Comparison of ENCODE assay signal across 21 cellular contexts in genomic region chr6:52326540-52327364, GRCh38. TPM values are rescaled to one million over a fixed set of nuclear protein-coding genes. Genes with fewer than 3 reads are reported as not detected.
A peak's percentile ranks its signal among the peaks of the same experiment; 100 is the strongest.
DNase-seq lines count a peak whose midpoint lies in the region; ATAC-seq and TF ChIP-seq lines count a peak whose summit lies in the region.
"Had no signal": no experiment of that assay in that cellular context is flagged by ENCODE, and none has a peak within 500 bp of the region (broad histone marks: within the 10 kb centered on the region; RNA-seq: fewer than 3 reads in every experiment).

No MANE protein-coding gene starts in this region.

- H3K9me3 ChIP-seq in ectodermal cell (ENCODE audit: control insufficient read depth, low read length) (no peaks in the 10 kb centered on the region), T-helper 17 cell (ENCODE audit: control insufficient read depth, low read length, poor library complexity, severe bottlenecking) (no peaks in the 10 kb centered on the region), lower lobe of right lung (no peaks in the 10 kb centered on the region)

- H3K4me3 Mint-ChIP-seq in nephron progenitor cell (no peak overlapping the region), T-helper 17 cell (no peak overlapping the region)

- in situ Hi-C loops in ACHN (cut with HindIII; ENCODE audit: low pct_ligation_motif_present, low pct_unique_long_range_greater_than_20kb, low sequenced_read_pairs): no loop called here

- peaks cover 3% of the 10 kb centered on the region for H3K9me3 Mint-ChIP-seq in nephron progenitor cell
- H3K9me3 Mint-ChIP-seq: CD4-positive, alpha-beta memory T cell had no signal

- ATAC-seq in HG02759 (IDR thresholded peaks at IDR 0.05; ENCODE audit: unreplicated experiment) (peak; percentile 47), T-helper 17 cell (no peak), lower lobe of right lung (no peak), GM19395 (IDR thresholded peaks at IDR 0.05; ENCODE audit: unreplicated experiment) (no peak)
- ATAC-seq: Right ventricle myocardium inferior had no signal

- H3K27me3 ChIP-seq in ectodermal cell (ENCODE audit: control insufficient read depth, insufficient read depth, low read length, poor library complexity, severe bottlenecking) (no peaks in the 10 kb centered on the region), lower lobe of right lung (ENCODE audit: low read depth) (no peaks in the 10 kb centered on the region)

- no peak for TF ChIP-seq CTCF in nephron progenitor cell (IDR thresholded peaks at IDR 0.05)
- TF ChIP-seq CTCF in lower lobe of right lung (IDR thresholded peaks at IDR 0.05): no peak

- no peaks in the 10 kb centered on the region for H3K27me3 Mint-ChIP-seq in nephron progenitor cell (ENCODE audit: low read depth, poor library complexity)
- H3K27me3 Mint-ChIP-seq in T-helper 17 cell: no peaks in the 10 kb centered on the region
- H3K27me3 Mint-ChIP-seq: CD4-positive, alpha-beta memory T cell had no signal

- 87 to 91% methylated on average over 3 of the region's 3 CpGs for WGBS in ectodermal cell, 2 experiments

- H3K27ac ChIP-seq in ectodermal cell (ENCODE audit: insufficient read depth, low read depth, low read length, poor library complexity, severe bottlenecking) (peak overlapping the region; percentile 82), lower lobe of right lung (no peak overlapping the region)
- H3K27ac ChIP-seq: parathyroid adenoma, skin epidermis had no signal

- intact Hi-C loops in lower lobe of right lung (cut with DNase I): no loop called here

- H3K4me3 ChIP-seq in ectodermal cell (ENCODE audit: insufficient read depth, low read depth, low read length): no peak overlapping the region
- no peak overlapping the region for H3K4me3 ChIP-seq in lower lobe of right lung
- H3K4me3 ChIP-seq: skin epidermis had no signal

- H3K4me1 Mint-ChIP-seq in nephron progenitor cell (peaks cover 65% of the 10 kb centered on the region), T-helper 17 cell (peaks cover 22% of the 10 kb centered on the region)

- no peaks in the 10 kb centered on the region for H3K36me3 ChIP-seq in ectodermal cell (ENCODE audit: control insufficient read depth, insufficient read depth, low read length)
- no peaks in the 10 kb centered on the region for H3K36me3 ChIP-seq in lower lobe of right lung

- peak; percentile 15 for DNase-seq in ACHN
- DNase-seq in nephron progenitor cell: no peak
- DNase-seq in T-helper 17 cell: no peak
- no peak for DNase-seq in lower lobe of right lung
- DNase-seq in SHP77 (lab: John Stamatoyannopoulos, UW): no peak
- DNase-seq: activated CD4-positive, alpha-beta T cell treated with anti-CD3 and anti-CD28 coated beads for 48 hours; activated gamma-delta T cell treated with Interleukin-2 at 50 U/mL for 16 hours; amniotic stem cell; CD4-positive, alpha-beta memory T cell; DMS79 treated with DMSO at 0.1 percent for 48 hours; effector CD8-positive, alpha-beta T cell; NCI-H187 treated with DMSO at 0.1 percent for 48 hours; NCI-H446 treated with DMSO at 0.1 percent for 48 hours; stimulated activated CD4-positive, alpha-beta T cell treated with anti-CD3 and anti-CD28 coated beads, Interleukin-4, amount 100 ng/mL, for 1 hour; SW 1271 had no signal

- H3K36me3 Mint-ChIP-seq in nephron progenitor cell (ENCODE audit: low read depth): no peaks in the 10 kb centered on the region
- H3K36me3 Mint-ChIP-seq in T-helper 17 cell (ENCODE audit: low read depth): peaks cover 2% of the 10 kb centered on the region
- H3K36me3 Mint-ChIP-seq: CD4-positive, alpha-beta memory T cell had no signal

- H3K27ac Mint-ChIP-seq in nephron progenitor cell (peak overlapping the region; percentile 32), T-helper 17 cell (no peak overlapping the region)

- H3K4me1 ChIP-seq in ectodermal cell (ENCODE audit: control insufficient read depth, insufficient read depth, low read length) (peaks cover 15% of the 10 kb centered on the region), lower lobe of right lung (peaks cover 11% of the 10 kb centered on the region)

RNA-seq across cellular contexts. Expression of gene PAQR8, which starts 35.2 kb away (rescaled TPM):
- polyA plus RNA-seq in ectodermal cell (2013, experiment 1 of 4): 18.4 TPM
- 18.6 TPM for polyA plus RNA-seq in ectodermal cell (2013, experiment 2 of 4)
- 13.9 TPM for polyA plus RNA-seq in ectodermal cell (2013, experiment 3 of 4)
- polyA plus RNA-seq in ectodermal cell (2013, experiment 4 of 4): 15.2 TPM
- total RNA-seq in T-helper 17 cell: 1 to 10 TPM; 3.6 to 7.7 TPM
- total RNA-seq in lower lobe of right lung: 6.8 TPM

RNA-seq across cellular contexts. Expression of gene MCM3, which starts 42.2 kb away (rescaled TPM):
- polyA plus RNA-seq in ectodermal cell (2013, experiment 1 of 4): 249 TPM
- 251 TPM for polyA plus RNA-seq in ectodermal cell (2013, experiment 2 of 4)
- polyA plus RNA-seq in ectodermal cell (2013, experiment 3 of 4): 160 TPM
- polyA plus RNA-seq in ectodermal cell (2013, experiment 4 of 4): 159 TPM
- total RNA-seq in T-helper 17 cell: 10 to 100 TPM; 20.3 to 24.3 TPM
- total RNA-seq in lower lobe of right lung: 25.6 TPM
